In genomic region chr12:43861015-43861846, GRCh38 we compare ENCODE assay signal across 12 cellular contexts.
"Had no signal": no experiment of that assay in that cellular context is flagged by ENCODE, and none has a peak within 500 bp of the region (broad histone marks: within the 10 kb centered on the region; RNA-seq: fewer than 3 reads in every experiment).

No MANE protein-coding gene starts in this region.

- H3K36me3 ChIP-seq: cardiac muscle cell, esophagus squamous epithelium, right lobe of liver, spleen, suprapubic skin had no signal

- H3K27me3 ChIP-seq: cardiac muscle cell, esophagus squamous epithelium, right lobe of liver, spleen, suprapubic skin had no signal

- DNase-seq: activated CD4-positive, alpha-beta T cell treated with anti-CD3 and anti-CD28 coated beads, Interleukin-2, amount 10 ng/mL, durations not matched to agents 7 days and 5 days; activated CD8-positive, alpha-beta memory T cell treated with anti-CD3 and anti-CD28 coated beads, Interleukin-2, amount 50 U/mL, for 48 hours; activated naive CD8-positive, alpha-beta T cell treated with anti-CD3 and anti-CD28 coated beads for 36 hours; aorta; esophagus squamous epithelium; glutamatergic neuron; kidney glomerular epithelial cell; psoas muscle; right lobe of liver; spleen had no signal

- H3K27ac ChIP-seq: cardiac muscle cell, esophagus squamous epithelium, psoas muscle, right lobe of liver, spleen, suprapubic skin had no signal

- H3K9me3 ChIP-seq: esophagus squamous epithelium, psoas muscle, right lobe of liver, spleen, suprapubic skin had no signal

- ATAC-seq: psoas muscle, right lobe of liver had no signal

- H3K4me3 ChIP-seq: cardiac muscle cell, esophagus squamous epithelium, psoas muscle, right lobe of liver, spleen, suprapubic skin had no signal

- H3K4me1 ChIP-seq: psoas muscle, right lobe of liver, spleen had no signal
